1 cellular context compared by ENCODE assay signal in the genomic region with DNA sequence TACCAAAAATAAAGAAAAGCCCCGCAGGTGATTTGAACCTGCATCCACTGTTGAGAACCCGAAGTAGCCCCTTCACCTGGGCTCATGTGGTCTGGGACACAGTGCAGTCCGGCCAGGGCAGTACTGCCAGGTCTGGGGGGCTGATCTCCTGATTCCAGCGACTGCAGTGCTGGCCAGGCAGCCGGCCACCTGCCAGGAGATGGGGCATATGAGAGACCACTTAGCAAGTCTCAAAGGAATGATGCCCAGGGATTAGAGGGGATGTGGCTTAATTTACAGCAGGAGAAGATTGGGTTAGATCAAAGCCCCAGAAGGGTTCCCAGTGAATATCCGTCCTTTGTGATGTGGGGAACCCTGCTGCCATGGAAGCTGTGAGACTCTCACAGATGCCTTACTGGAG.
TF ChIP-seq lines count a peak whose summit lies in the region.

No MANE protein-coding gene starts in this region.

TF ChIP-seq in WTC11, 78 proteins besides CTCF, POLR2A, EP300 and RAD21 (continued from another document):
- TF ChIP-seq, protein P1, sequence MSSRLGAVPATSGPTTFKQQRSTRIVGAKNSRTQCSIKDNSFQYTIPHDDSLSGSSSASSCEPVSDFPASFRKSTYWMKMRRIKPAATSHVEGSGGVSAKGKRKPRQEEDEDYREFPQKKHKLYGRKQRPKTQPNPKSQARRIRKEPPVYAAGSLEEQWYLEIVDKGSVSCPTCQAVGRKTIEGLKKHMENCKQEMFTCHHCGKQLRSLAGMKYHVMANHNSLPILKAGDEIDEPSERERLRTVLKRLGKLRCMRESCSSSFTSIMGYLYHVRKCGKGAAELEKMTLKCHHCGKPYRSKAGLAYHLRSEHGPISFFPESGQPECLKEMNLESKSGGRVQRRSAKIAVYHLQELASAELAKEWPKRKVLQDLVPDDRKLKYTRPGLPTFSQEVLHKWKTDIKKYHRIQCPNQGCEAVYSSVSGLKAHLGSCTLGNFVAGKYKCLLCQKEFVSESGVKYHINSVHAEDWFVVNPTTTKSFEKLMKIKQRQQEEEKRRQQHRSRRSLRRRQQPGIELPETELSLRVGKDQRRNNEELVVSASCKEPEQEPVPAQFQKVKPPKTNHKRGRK (CRISPR knock-in tag; IDR thresholded peaks at IDR 0.05; ENCODE audit: borderline replicate concordance): no peak
- TF ChIP-seq TEAD1 (CRISPR knock-in tag; IDR thresholded peaks at IDR 0.05): no peak
- TF ChIP-seq MXD4 (CRISPR knock-in tag; IDR thresholded peaks at IDR 0.05; ENCODE audit: borderline replicate concordance): no peak
TF ChIP-seq in WTC11: peak in this region for 0.
